ENCODE assay signal across 1 cellular context in genomic region chr19:42251572-42251990, GRCh38.
A peak's percentile ranks its signal among the peaks of the same experiment; 100 is the strongest.
TF ChIP-seq lines count a peak whose summit lies in the region.

No MANE protein-coding gene starts in this region.

TF ChIP-seq in endothelial cell of umbilical vein, 7 proteins besides CTCF, POLR2A, EP300 and RAD21:
- TF ChIP-seq POLR2AphosphoS5 (IDR thresholded peaks at IDR 0.05; ENCODE audit: insufficient read depth, low read depth, low read length) (peak; percentile 36), EZH2 (IDR thresholded peaks at IDR 0.05; ENCODE audit: borderline replicate concordance, low read depth, low read length, severe bottlenecking) (no peak)
